Comparison of ENCODE assay signal across 17 cellular contexts in the genomic region with DNA sequence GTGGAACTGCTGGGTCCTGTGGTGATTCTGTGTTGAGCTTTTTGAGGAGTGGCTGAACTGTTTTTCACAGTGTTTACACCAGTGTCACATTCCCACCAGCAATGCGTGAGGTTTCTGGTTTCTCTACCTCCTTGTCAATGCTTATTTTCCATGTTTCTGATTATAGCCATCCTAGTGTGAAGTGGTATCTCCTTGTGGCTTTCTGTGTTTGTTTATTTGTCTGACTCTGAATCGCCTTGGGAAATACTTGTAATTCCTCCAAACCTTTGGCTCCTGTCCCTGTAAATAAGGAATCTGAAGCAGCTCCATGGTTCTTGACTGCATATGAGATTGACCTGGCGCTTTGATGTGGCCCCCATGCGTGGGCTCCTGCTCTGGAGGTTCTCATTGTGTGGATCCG. TPM values are rescaled to one million over a fixed set of nuclear protein-coding genes. Genes with fewer than 3 reads are reported as not detected.
DNase-seq lines count a peak whose midpoint lies in the region; ATAC-seq and TF ChIP-seq lines count a peak whose summit lies in the region.
"Had no signal": no experiment of that assay in that cellular context is flagged by ENCODE, and none has a peak within 500 bp of the region (broad histone marks: within the 10 kb centered on the region; RNA-seq: fewer than 3 reads in every experiment).

No MANE protein-coding gene starts in this region.

- ATAC-seq in GM21390 (IDR thresholded peaks at IDR 0.05; ENCODE audit: unreplicated experiment), result no peak
- no peak for ATAC-seq in GM19467 (IDR thresholded peaks at IDR 0.05; ENCODE audit: unreplicated experiment)
- ATAC-seq: heart right ventricle; left colon; naive thymus-derived CD4-positive, alpha-beta T cell; PC-3 had no signal

- TF ChIP-seq CTCF in foreskin fibroblast (IDR thresholded peaks at IDR 0.05; ENCODE audit: low read depth, low read length), result no peak

- DNase-seq in GM04503 (ENCODE audit: low read depth), result peak; percentile 73
- DNase-seq in foreskin fibroblast, result peak; percentile 27 to 42
- no peak for DNase-seq in NCI-H187 (lab: John Stamatoyannopoulos, UW)
- DNase-seq: activated CD8-positive, alpha-beta memory T cell treated with anti-CD3 and anti-CD28 coated beads for 24 hours; activated gamma-delta T cell treated with Interleukin-2 at 50 U/mL for 16 hours; COR-L47; heart right ventricle; Kasumi-1; left colon; naive thymus-derived CD4-positive, alpha-beta T cell; NCI-H1930; NCI-H524 treated with DMSO at 0.1 percent for 48 hours; PC-3 had no signal

- no peak overlapping the region for H3K4me3 ChIP-seq in foreskin fibroblast (ENCODE audit: low read depth in 1 of 2, low read length in 2 of 2)
- H3K4me3 ChIP-seq: heart right ventricle had no signal

- H3K27ac ChIP-seq in angular gyrus (ENCODE audit: low read depth, low read length) (peak overlapping the region; percentile 98), temporal lobe (ENCODE audit: low read depth, low read length) (peak overlapping the region; percentile 99)

RNA-seq across cellular contexts. Expression of a gene that starts 20.6 kb away (rescaled TPM):
- total RNA-seq in temporal lobe, result 21.6 TPM

Comparison
In these comparisons a context has a peak if more than half of its experiments do, and no peak if none do; other contexts are left out.
1. DNase-seq: peak in GM04503 (single experiment) and foreskin fibroblast (2 of 2); none in NCI-H187 (0 of 2).